ENCODE assay signal across 28 cellular contexts in genomic region chr20:24627926-24628325, GRCh38.
"Had no signal": no experiment of that assay in that cellular context is flagged by ENCODE, and none has a peak within 500 bp of the region (broad histone marks: within the 10 kb centered on the region; RNA-seq: fewer than 3 reads in every experiment).

No MANE protein-coding gene starts in this region.

- H2AFZ ChIP-seq: hepatocyte had no signal

- H3K4me2 ChIP-seq: hepatocyte had no signal

- H3K4me1 Mint-ChIP-seq: naive B cell had no signal

- DNase-seq: heart right ventricle; kidney; left colon; left lung; lower lobe of right lung; mammary epithelial cell; mesenchymal stem cell; naive B cell; natural killer cell; occipital lobe; ovary; right lobe of liver; stimulated activated CD4-positive, alpha-beta T cell treated with anti-CD3 and anti-CD28 coated beads, Interleukin-12 subunit alpha, Interleukin-12 subunit beta, amount 100 ng/mL, for 4 hours; stimulated activated CD4-positive, alpha-beta T cell treated with anti-CD3 and anti-CD28 coated beads, Interleukin-15, amount 100 ng/mL, for 24 hours; stimulated activated CD4-positive, alpha-beta T cell treated with anti-CD3 and anti-CD28 coated beads, Interleukin-2, amount 100 ng/mL, for 24 hours; stimulated activated CD4-positive, alpha-beta T cell treated with anti-CD3 and anti-CD28 coated beads, Interleukin-4, amount 100 ng/mL, for 1 hour; stimulated activated naive B cell treated with anti-CD40 and anti-IgM and Interleukin-4, amounts not matched to agents 10 μg/mL and 1 μg/mL and 100 μg/mL, for 72 hours; stimulated activated naive CD8-positive, alpha-beta T cell treated with anti-CD3 and anti-CD28 coated beads, Interleukin-15, Interleukin-2, amounts not matched to agents 100 U/mL and 50 U/mL, for 24 hours; stomach; tibial artery; trophoblast cell; upper lobe of right lung had no signal

- H3K9me3 Mint-ChIP-seq: natural killer cell; stimulated activated naive B cell treated with anti-CD40 and anti-IgM and Interleukin-4, amounts not matched to agents 10 μg/mL and 1 μg/mL and 100 μg/mL, for 72 hours had no signal

- H3K36me3 ChIP-seq: heart right ventricle, left lung, lower lobe of right lung, ovary, right atrium auricular region, right lobe of liver, stomach, thoracic aorta, tibial artery, upper lobe of right lung had no signal

- H3K4me3 ChIP-seq: heart right ventricle, hepatocyte, left lung, lower lobe of right lung, ovary, right atrium auricular region, right lobe of liver, skin epidermis, stomach, thoracic aorta, tibial artery, upper lobe of right lung had no signal

- H3K4me1 ChIP-seq: right lobe of liver, tibial artery, upper lobe of right lung had no signal

- H3K27ac Mint-ChIP-seq: mesothelial cell of epicardium; naive B cell; natural killer cell; progenitor cell of endocrine pancreas; stimulated activated naive B cell treated with anti-CD40 and anti-IgM and Interleukin-4, amounts not matched to agents 10 μg/mL and 1 μg/mL and 100 μg/mL, for 72 hours had no signal

- H3K27me3 ChIP-seq: heart right ventricle, hepatocyte, ovary, right atrium auricular region, right lobe of liver, stomach, tibial artery had no signal

- H3K4me3 Mint-ChIP-seq: mesothelial cell of epicardium; naive B cell; natural killer cell; stimulated activated naive B cell treated with anti-CD40 and anti-IgM and Interleukin-4, amounts not matched to agents 10 μg/mL and 1 μg/mL and 100 μg/mL, for 72 hours had no signal

- H3K79me2 ChIP-seq: hepatocyte had no signal

- H3K9me3 ChIP-seq: heart right ventricle, left lung, lower lobe of right lung, ovary, right atrium auricular region, right lobe of liver, stomach, thoracic aorta, tibial artery, upper lobe of right lung had no signal

- H3K27ac ChIP-seq: heart right ventricle, hepatocyte, left lung, lower lobe of right lung, ovary, right atrium auricular region, right lobe of liver, skin epidermis, stomach, thoracic aorta, tibial artery, upper lobe of right lung had no signal

- H3K36me3 Mint-ChIP-seq: mesothelial cell of epicardium; naive B cell; natural killer cell; stimulated activated naive B cell treated with anti-CD40 and anti-IgM and Interleukin-4, amounts not matched to agents 10 μg/mL and 1 μg/mL and 100 μg/mL, for 72 hours had no signal
